17 cellular contexts compared by ENCODE assay signal in genomic region chr20:61728326-61728725, GRCh38.
DNase-seq lines count a peak whose midpoint lies in the region; ATAC-seq and TF ChIP-seq lines count a peak whose summit lies in the region.
"Had no signal": no experiment of that assay in that cellular context is flagged by ENCODE, and none has a peak within 500 bp of the region (broad histone marks: within the 10 kb centered on the region; RNA-seq: fewer than 3 reads in every experiment).

No MANE protein-coding gene starts in this region.

- no peaks in the 10 kb centered on the region for H3K36me3 Mint-ChIP-seq in chondrocyte (ENCODE audit: low read depth)
- H3K36me3 Mint-ChIP-seq in CD4-positive, alpha-beta T cell (ENCODE audit: low read depth) = no peaks in the 10 kb centered on the region
- no peaks in the 10 kb centered on the region for H3K36me3 Mint-ChIP-seq in activated CD4-positive, alpha-beta T cell treated with anti-CD3 and anti-CD28 coated beads, Interleukin-2, amount 10 ng/mL, durations not matched to agents 24 days and 14 days (ENCODE audit: low read depth)
- H3K36me3 Mint-ChIP-seq: CD8-positive, alpha-beta memory T cell had no signal

- H3K4me1 ChIP-seq in BLaER1 (peaks cover 44% of the 10 kb centered on the region), mesenchymal stem cell (ENCODE audit: control insufficient read depth, insufficient read depth, low read depth, low read length) (peaks cover 13% of the 10 kb centered on the region)
- peaks cover 0 to 37% (median 19%) of the 10 kb centered on the region in 10 experiments; a peak in 14 of 20 replicates for H3K4me1 ChIP-seq in BLaER1 treated with 17β-estradiol and CSF1 and Interleukin-3, amounts not matched to agents 10 nM and 100 nM
- H3K4me1 ChIP-seq: BE2C had no signal

- H3K9ac ChIP-seq in BLaER1 (no peak overlapping the region), mesenchymal stem cell (ENCODE audit: low read length) (no peak overlapping the region)
- no peak overlapping the region for H3K9ac ChIP-seq in BLaER1 treated with 17β-estradiol and CSF1 and Interleukin-3, amounts not matched to agents 10 nM and 100 nM

- H3K4me3 ChIP-seq in BLaER1 (no peak overlapping the region), mesenchymal stem cell (ENCODE audit: insufficient read depth in 1 of 2, low read depth in 1 of 2, low read length in 2 of 2) (no peak overlapping the region)
- no peak overlapping the region for H3K4me3 ChIP-seq in BLaER1 treated with 17β-estradiol and CSF1 and Interleukin-3, amounts not matched to agents 10 nM and 100 nM
- H3K4me3 ChIP-seq: GM23338 had no signal

- H3K14ac ChIP-seq in mesenchymal stem cell (ENCODE audit: low read length in 2 of 2) = no peak overlapping the region

- no peak overlapping the region for H3K18ac ChIP-seq in mesenchymal stem cell (ENCODE audit: low read depth in 1 of 2, low read length in 2 of 2)

- H3K27me3 ChIP-seq in BLaER1 (no peaks in the 10 kb centered on the region), mesenchymal stem cell (ENCODE audit: control insufficient read depth in 1 of 2, insufficient read depth in 1 of 2, low read length in 2 of 2) (peaks cover 2 to 11% of the 10 kb centered on the region in 2 experiments)
- peaks cover 0 to 3% (median 0%) of the 10 kb centered on the region in 11 experiments; a peak in 7 of 22 replicates for H3K27me3 ChIP-seq in BLaER1 treated with 17β-estradiol and CSF1 and Interleukin-3, amounts not matched to agents 10 nM and 100 nM
- H3K27me3 ChIP-seq in CD4-positive, alpha-beta T cell (ENCODE audit: control insufficient read depth, insufficient read depth, low read length) = peaks cover under 1% of the 10 kb centered on the region
- H3K27me3 ChIP-seq: BE2C had no signal

- no peaks in the 10 kb centered on the region for H4K20me1 ChIP-seq in BLaER1
- peaks cover 0 to 20% (median 0%) of the 10 kb centered on the region in 11 experiments; a peak in 5 of 22 replicates for H4K20me1 ChIP-seq in BLaER1 treated with 17β-estradiol and CSF1 and Interleukin-3, amounts not matched to agents 10 nM and 100 nM

- H3K79me1 ChIP-seq in mesenchymal stem cell (replicated peaks; ENCODE audit: low read length, poor library complexity, severe bottlenecking) = no peaks in the 10 kb centered on the region

- no peaks in the 10 kb centered on the region for H3K36me3 ChIP-seq in BLaER1
- H3K36me3 ChIP-seq in BLaER1 treated with 17β-estradiol and CSF1 and Interleukin-3, amounts not matched to agents 10 nM and 100 nM = no peaks in the 10 kb centered on the region
- H3K36me3 ChIP-seq in mesenchymal stem cell (ENCODE audit: control insufficient read depth in 1 of 2, insufficient read depth in 2 of 2, low read depth in 1 of 2, low read length in 2 of 2) = no peaks in the 10 kb centered on the region
- H3K36me3 ChIP-seq: BE2C had no signal

- H3K9me3 ChIP-seq in BLaER1 = 0 out of 2 replicates have a peak, but pooled peaks cover 8% of the 10 kb centered on the region
- peaks cover 0 to 8% (median 0%) of the 10 kb centered on the region in 11 experiments; a peak in 4 of 22 replicates for H3K9me3 ChIP-seq in BLaER1 treated with 17β-estradiol and CSF1 and Interleukin-3, amounts not matched to agents 10 nM and 100 nM (replicated peaks in 1 of 11)
- no peaks in the 10 kb centered on the region for H3K9me3 ChIP-seq in mesenchymal stem cell (ENCODE audit: control insufficient read depth, low read length)
- no peaks in the 10 kb centered on the region for H3K9me3 ChIP-seq in CD4-positive, alpha-beta T cell (ENCODE audit: control insufficient read depth, low read length)
- H3K9me3 ChIP-seq: BE2C had no signal

- H3K4me3 Mint-ChIP-seq in chondrocyte (ENCODE audit: unreplicated experiment) = no peak overlapping the region
- no peak overlapping the region for H3K4me3 Mint-ChIP-seq in CD4-positive, alpha-beta T cell
- no peak overlapping the region for H3K4me3 Mint-ChIP-seq in activated CD4-positive, alpha-beta T cell treated with anti-CD3 and anti-CD28 coated beads, Interleukin-2, amount 10 ng/mL, durations not matched to agents 24 days and 14 days
- H3K4me3 Mint-ChIP-seq: CD8-positive, alpha-beta memory T cell; GM23338; HFFc6 had no signal

- no peak for TF ChIP-seq CTCF in chondrocyte (IDR thresholded peaks at IDR 0.05)
- no peak for TF ChIP-seq CTCF in CD4-positive, alpha-beta T cell (IDR thresholded peaks at IDR 0.05)

- H3K4me2 ChIP-seq in BLaER1 = peak overlapping the region; percentile 71
- peak overlapping the region in 8 of 11 experiments; percentile 15 to 65 (median 54); a peak in 11 of 22 replicates for H3K4me2 ChIP-seq in BLaER1 treated with 17β-estradiol and CSF1 and Interleukin-3, amounts not matched to agents 10 nM and 100 nM
- no peak overlapping the region for H3K4me2 ChIP-seq in mesenchymal stem cell (ENCODE audit: low read length, poor library complexity, severe bottlenecking)
- H3K4me2 ChIP-seq: GM23338 had no signal

- CTCF ChIA-PET in CD4-positive, alpha-beta T cell (lab: Charles Lee) = no interaction called here

- H2BK5ac ChIP-seq in mesenchymal stem cell (ENCODE audit: low read depth, low read length, poor library complexity, severe bottlenecking) = no peak overlapping the region

- peaks cover 6% of the 10 kb centered on the region for H3K4me1 Mint-ChIP-seq in chondrocyte (ENCODE audit: low read depth)
- H3K4me1 Mint-ChIP-seq in CD4-positive, alpha-beta T cell (ENCODE audit: low read depth) = no peaks in the 10 kb centered on the region
- H3K4me1 Mint-ChIP-seq in activated CD4-positive, alpha-beta T cell treated with anti-CD3 and anti-CD28 coated beads, Interleukin-2, amount 10 ng/mL, durations not matched to agents 24 days and 14 days = no peaks in the 10 kb centered on the region
- H3K4me1 Mint-ChIP-seq: CD8-positive, alpha-beta memory T cell had no signal

- no peak overlapping the region for H2BK12ac ChIP-seq in mesenchymal stem cell (ENCODE audit: low read length in 2 of 2)

- no peak overlapping the region for H4K91ac ChIP-seq in mesenchymal stem cell (ENCODE audit: low read length)

- POLR2A ChIA-PET in CD4-positive, alpha-beta T cell (lab: Charles Lee) = no interaction called here

- H3K9me3 Mint-ChIP-seq in chondrocyte (ENCODE audit: low read depth) = no peaks in the 10 kb centered on the region
- no peaks in the 10 kb centered on the region for H3K9me3 Mint-ChIP-seq in CD4-positive, alpha-beta T cell
- no peaks in the 10 kb centered on the region for H3K9me3 Mint-ChIP-seq in activated CD4-positive, alpha-beta T cell treated with anti-CD3 and anti-CD28 coated beads, Interleukin-2, amount 10 ng/mL, durations not matched to agents 24 days and 14 days
- H3K9me3 Mint-ChIP-seq: CD8-positive, alpha-beta memory T cell; GM23338 had no signal

- H2BK15ac ChIP-seq in mesenchymal stem cell (ENCODE audit: low read depth, poor library complexity, severe bottlenecking) = peak overlapping the region; percentile 7

- ATAC-seq in CD4-positive, alpha-beta T cell (ENCODE audit: poor library complexity) = no peak
- ATAC-seq: GM23338, HCT116 had no signal

- peaks cover 6% of the 10 kb centered on the region for H3K27me3 Mint-ChIP-seq in chondrocyte (ENCODE audit: low read depth)
- H3K27me3 Mint-ChIP-seq in CD4-positive, alpha-beta T cell = no peaks in the 10 kb centered on the region
- H3K27me3 Mint-ChIP-seq in activated CD4-positive, alpha-beta T cell treated with anti-CD3 and anti-CD28 coated beads, Interleukin-2, amount 10 ng/mL, durations not matched to agents 24 days and 14 days = no peaks in the 10 kb centered on the region

- H3K27ac Mint-ChIP-seq in chondrocyte (ENCODE audit: unreplicated experiment) = no peak overlapping the region
- H3K27ac Mint-ChIP-seq in CD4-positive, alpha-beta T cell = no peak overlapping the region
- no peak overlapping the region for H3K27ac Mint-ChIP-seq in activated CD4-positive, alpha-beta T cell treated with anti-CD3 and anti-CD28 coated beads, Interleukin-2, amount 10 ng/mL, durations not matched to agents 24 days and 14 days
- H3K27ac Mint-ChIP-seq: CD8-positive, alpha-beta memory T cell; GM23338; HFFc6 had no signal

- H2AFZ ChIP-seq in mesenchymal stem cell (ENCODE audit: low read depth, low read length) = no peak overlapping the region
- H2AFZ ChIP-seq: GM23338 had no signal

- no peak overlapping the region for H4K8ac ChIP-seq in mesenchymal stem cell (ENCODE audit: low read length)

- 92% methylated on average over 6 of the region's 6 CpGs for WGBS in mesenchymal stem cell

- no peak overlapping the region for H2BK120ac ChIP-seq in mesenchymal stem cell (ENCODE audit: low read depth, low read length)

- no peak overlapping the region for H3K23ac ChIP-seq in mesenchymal stem cell (ENCODE audit: low read length in 2 of 2)

- no peak overlapping the region for H3K4ac ChIP-seq in mesenchymal stem cell (ENCODE audit: low read depth in 1 of 2, low read length in 2 of 2)

- intact Hi-C loops in CD4-positive, alpha-beta T cell (cut with DNase I, micrococcal nuclease) = no loop called here
- intact Hi-C loops in activated CD4-positive, alpha-beta T cell treated with anti-CD3 and anti-CD28 coated beads, Interleukin-2, amount 10 ng/mL, durations not matched to agents 24 days and 14 days (cut with micrococcal nuclease) = no loop called here

- DNase-seq in chondrocyte (ENCODE audit: low spot score) (peak; percentile 60), mesenchymal stem cell (no peak), DMS 273 treated with DMSO at 0.1 percent for 48 hours (lab: John Stamatoyannopoulos, UW) (no peak)
- DNase-seq in stimulated activated CD4-positive, alpha-beta T cell treated with anti-CD3 and anti-CD28 coated beads, Interleukin-4, amount 100 ng/mL, for 24 hours = no peak
- no peak for DNase-seq in CD4-positive, alpha-beta T cell
- DNase-seq in activated CD4-positive, alpha-beta T cell treated with anti-CD3 and anti-CD28 coated beads, Interleukin-2, amount 10 ng/mL, durations not matched to agents 24 days and 14 days = no peak
- DNase-seq: ACHN, BE2C, COR-L47, H7, HFFc6, KG1 had no signal

- no peak overlapping the region for H2AK5ac ChIP-seq in mesenchymal stem cell (ENCODE audit: low read length, severe bottlenecking)

- H3K27ac ChIP-seq in BLaER1 (no peak overlapping the region), mesenchymal stem cell (ENCODE audit: low read length, poor library complexity, severe bottlenecking) (no peak overlapping the region)
- no peak overlapping the region for H3K27ac ChIP-seq in BLaER1 treated with 17β-estradiol and CSF1 and Interleukin-3, amounts not matched to agents 10 nM and 100 nM
- H3K27ac ChIP-seq in CD4-positive, alpha-beta T cell (ENCODE audit: low read depth, low read length) = no peak overlapping the region
